1 cellular context compared by ENCODE assay signal in the genomic region with DNA sequence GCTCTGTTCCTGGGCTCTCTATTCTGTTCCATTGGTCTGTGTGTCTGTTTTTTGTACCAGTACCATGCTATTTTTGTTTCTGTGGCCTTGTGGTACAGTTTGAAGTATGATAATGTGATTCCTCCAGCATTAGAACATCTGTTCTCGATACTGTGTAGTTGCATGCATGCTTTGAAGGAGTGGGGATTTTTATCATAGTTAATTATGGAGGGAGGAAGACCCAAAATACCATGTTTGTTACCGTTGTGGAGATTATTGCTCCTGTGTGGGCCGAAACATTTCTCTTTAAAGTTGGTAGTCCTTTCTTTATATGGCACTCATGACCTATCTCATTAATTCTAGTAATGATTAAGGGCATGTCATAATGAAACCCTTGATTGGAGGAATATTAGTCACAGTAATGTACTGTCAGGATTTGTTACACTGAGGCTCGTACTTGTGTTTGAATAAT.
TF ChIP-seq lines count a peak whose summit lies in the region.

No MANE protein-coding gene starts in this region.

TF ChIP-seq in WTC11, 78 proteins besides CTCF, POLR2A, EP300 and RAD21 (continued from another document):
- no peak for TF ChIP-seq MYBL2 (CRISPR knock-in tag; IDR thresholded peaks at IDR 0.05)
